ENCODE assay signal across 1 cellular context in genomic region chr15:59380902-59381610, GRCh38.
TF ChIP-seq lines count a peak whose summit lies in the region.

No MANE protein-coding gene starts in this region.

TF ChIP-seq in SK-N-SH, 30 proteins besides CTCF, POLR2A, EP300 and RAD21 (continued from another document):
- no peak for TF ChIP-seq USF2 (IDR thresholded peaks at IDR 0.05; ENCODE audit: borderline replicate concordance, low read depth, low read length)
- TF ChIP-seq RCOR1 (IDR thresholded peaks at IDR 0.05; ENCODE audit: low read length), result no peak
- TF ChIP-seq MXI1 (IDR thresholded peaks at IDR 0.05; ENCODE audit: low read depth, low read length), result no peak
- TF ChIP-seq SIN3A (IDR thresholded peaks at IDR 0.05; ENCODE audit: borderline replicate concordance, low read depth, low read length), result no peak
